Comparison of ENCODE assay signal across 11 cellular contexts in genomic region chr17:55273579-55274370, GRCh38. TPM values are rescaled to one million over a fixed set of nuclear protein-coding genes. Genes with fewer than 3 reads are reported as not detected.
DNase-seq lines count a peak whose midpoint lies in the region; ATAC-seq and TF ChIP-seq lines count a peak whose summit lies in the region.
"Had no signal": no experiment of that assay in that cellular context is flagged by ENCODE, and none has a peak within 500 bp of the region (broad histone marks: within the 10 kb centered on the region; RNA-seq: fewer than 3 reads in every experiment).

No MANE protein-coding gene starts in this region.

- H3K27me3 ChIP-seq in ovary, result no peaks in the 10 kb centered on the region
- H3K27me3 ChIP-seq in CD4-positive, alpha-beta memory T cell (ENCODE audit: insufficient read depth, low read length), result no peaks in the 10 kb centered on the region
- H3K27me3 ChIP-seq: BE2C had no signal

- intact Hi-C loops in ovary (cut with DNase I), result no loop called here
- intact Hi-C loops in activated CD8-positive, alpha-beta T cell treated with anti-CD3 and anti-CD28 coated beads for 36 hours (cut with micrococcal nuclease), result no loop called here
- intact Hi-C loops in CD4-positive, alpha-beta memory T cell (cut with micrococcal nuclease), result no loop called here

- POLR2A ChIA-PET in activated CD8-positive, alpha-beta T cell treated with anti-CD3 and anti-CD28 coated beads for 36 hours (lab: Charles Lee), result no interaction called here
- POLR2A ChIA-PET in CD4-positive, alpha-beta memory T cell (lab: Charles Lee; ENCODE audit: partially characterized antibody), result interaction anchor here (0.8 to 1.4 kb wide), 2 partner anchors 8 to 35 kb away, joined by 4 read pairs; no protein-coding TSS in a partner anchor

- peaks cover 15% of the 10 kb centered on the region for H3K36me3 Mint-ChIP-seq in T-helper 17 cell (ENCODE audit: low read depth)
- H3K36me3 Mint-ChIP-seq in activated CD8-positive, alpha-beta T cell treated with anti-CD3 and anti-CD28 coated beads for 36 hours (ENCODE audit: low read depth), result no peaks in the 10 kb centered on the region
- peaks cover 8 to 18% of the 10 kb centered on the region in 2 donors for H3K36me3 Mint-ChIP-seq in CD4-positive, alpha-beta memory T cell

- peak overlapping the region; percentile 13 to 43 for H3K27ac ChIP-seq in ovary
- H3K27ac ChIP-seq in CD4-positive, alpha-beta memory T cell (ENCODE audit: low read depth, low read length), result no peak overlapping the region

- ATAC-seq in T-helper 17 cell, result no peak
- no peak for ATAC-seq in activated CD8-positive, alpha-beta T cell treated with anti-CD3 and anti-CD28 coated beads for 36 hours
- no peak for ATAC-seq in HG02588 (IDR thresholded peaks at IDR 0.05; ENCODE audit: unreplicated experiment)

- H3K36me3 ChIP-seq in ovary, result no peaks in the 10 kb centered on the region
- H3K36me3 ChIP-seq in CD4-positive, alpha-beta memory T cell (ENCODE audit: insufficient read depth, low read length), result no peaks in the 10 kb centered on the region
- H3K36me3 ChIP-seq: BE2C had no signal

- H3K9me3 ChIP-seq in T-helper 17 cell (ENCODE audit: control insufficient read depth, low read length, poor library complexity, severe bottlenecking) (no peaks in the 10 kb centered on the region), ovary (no peaks in the 10 kb centered on the region)
- H3K9me3 ChIP-seq in CD4-positive, alpha-beta memory T cell (ENCODE audit: control insufficient read depth in 1 of 2, low read length in 2 of 2), result no peaks in the 10 kb centered on the region
- H3K9me3 ChIP-seq: BE2C had no signal

- no peak overlapping the region for H3K4me3 ChIP-seq in ovary
- no peak overlapping the region for H3K4me3 ChIP-seq in CD4-positive, alpha-beta memory T cell (ENCODE audit: low read length in 2 of 2)

- H3K27ac Mint-ChIP-seq in T-helper 17 cell, result peak overlapping the region; percentile 39
- H3K27ac Mint-ChIP-seq in activated CD8-positive, alpha-beta T cell treated with anti-CD3 and anti-CD28 coated beads for 36 hours, result no peak overlapping the region
- H3K27ac Mint-ChIP-seq in CD4-positive, alpha-beta memory T cell, result peak overlapping the region in 1 of 7 donors; percentile 51

- no peak for TF ChIP-seq POLR2A in ovary (IDR thresholded peaks at IDR 0.05)

- H3K4me3 Mint-ChIP-seq in T-helper 17 cell, result no peak overlapping the region
- no peak overlapping the region for H3K4me3 Mint-ChIP-seq in activated CD8-positive, alpha-beta T cell treated with anti-CD3 and anti-CD28 coated beads for 36 hours
- peak overlapping the region in 1 of 8 donors; percentile 37 for H3K4me3 Mint-ChIP-seq in CD4-positive, alpha-beta memory T cell
- H3K4me3 Mint-ChIP-seq: central memory CD8-positive, alpha-beta T cell had no signal

- WGBS in ovary, 3 donors, result 3 to 26% (median 21%) methylated on average over 7 of the region's 7 CpGs

- no peaks in the 10 kb centered on the region for H3K27me3 Mint-ChIP-seq in T-helper 17 cell
- peaks cover 34% of the 10 kb centered on the region for H3K27me3 Mint-ChIP-seq in activated CD8-positive, alpha-beta T cell treated with anti-CD3 and anti-CD28 coated beads for 36 hours
- H3K27me3 Mint-ChIP-seq in CD4-positive, alpha-beta memory T cell, result peaks cover 0 to 2% of the 10 kb centered on the region in 2 donors

- DNase-seq in AG20443 (ENCODE audit: low spot score), result peak; percentile 46
- DNase-seq in T-helper 17 cell, result no peak
- DNase-seq in globus pallidus (ENCODE audit: low spot score), result peak; percentile 80
- peak in 4 of 5 donors; percentile 38 to 59 (median 53) for DNase-seq in ovary
- no peak for DNase-seq in NCI-H526 treated with DMSO at 0.1 percent for 48 hours (lab: John Stamatoyannopoulos, UW)
- no peak for DNase-seq in activated CD8-positive, alpha-beta T cell treated with anti-CD3 and anti-CD28 coated beads for 36 hours
- DNase-seq in CD4-positive, alpha-beta memory T cell, result no peak
- DNase-seq: BE2C, NCI-H345 had no signal

- no peak for TF ChIP-seq EP300 in ovary (IDR thresholded peaks at IDR 0.05)

- no peaks in the 10 kb centered on the region for H3K9me3 Mint-ChIP-seq in activated CD8-positive, alpha-beta T cell treated with anti-CD3 and anti-CD28 coated beads for 36 hours
- H3K9me3 Mint-ChIP-seq in CD4-positive, alpha-beta memory T cell, result peaks cover 0 to 1% (median 0%) of the 10 kb centered on the region in 8 donors
- H3K9me3 Mint-ChIP-seq: central memory CD8-positive, alpha-beta T cell had no signal

- H3K4me1 ChIP-seq in ovary (ENCODE audit: insufficient read depth), result peaks cover 39% of the 10 kb centered on the region
- H3K4me1 ChIP-seq in CD4-positive, alpha-beta memory T cell (ENCODE audit: insufficient read depth, low read length), result no peaks in the 10 kb centered on the region

- no peak for TF ChIP-seq CTCF in ovary (IDR thresholded peaks at IDR 0.05)
- TF ChIP-seq CTCF in activated CD8-positive, alpha-beta T cell treated with anti-CD3 and anti-CD28 coated beads for 36 hours (IDR thresholded peaks at IDR 0.05), result no peak

- H3K4me1 Mint-ChIP-seq in T-helper 17 cell, result peaks cover 43% of the 10 kb centered on the region
- peaks cover 4% of the 10 kb centered on the region for H3K4me1 Mint-ChIP-seq in activated CD8-positive, alpha-beta T cell treated with anti-CD3 and anti-CD28 coated beads for 36 hours (ENCODE audit: low read depth)
- H3K4me1 Mint-ChIP-seq in CD4-positive, alpha-beta memory T cell, result peaks cover 5 to 36% (median 17%) of the 10 kb centered on the region in 4 donors
- H3K4me1 Mint-ChIP-seq: central memory CD8-positive, alpha-beta T cell had no signal

- CTCF ChIA-PET in activated CD8-positive, alpha-beta T cell treated with anti-CD3 and anti-CD28 coated beads for 36 hours (lab: Charles Lee), result no interaction called here
- CTCF ChIA-PET in CD4-positive, alpha-beta memory T cell (lab: Charles Lee; ENCODE audit: partially characterized antibody), result interaction anchor here (1.2 to 1.6 kb wide), 3 partner anchors 21 to 280 kb away, joined by 3 to 5 read pairs (median 4); no protein-coding TSS in a partner anchor

RNA-seq across cellular contexts. Expression of gene HLF, which starts 9.0 kb away (rescaled TPM):
- total RNA-seq in T-helper 17 cell, result 10 to 100 TPM; 20.2 to 22.5 TPM
- total RNA-seq in ovary, result 100 to 1,000 TPM in 1 of 7 donors, 10 to 100 TPM in 6; 38.9 to 106 (median 54.3) TPM
- 10 to 100 TPM; 28.0 to 37.9 TPM for polyA plus RNA-seq in ovary
- under 1 TPM; 0.25 to 0.72 TPM for total RNA-seq in activated CD8-positive, alpha-beta T cell treated with anti-CD3 and anti-CD28 coated beads for 36 hours
- total RNA-seq in CD4-positive, alpha-beta memory T cell, result 1 to 10 TPM; 3.5 to 3.9 TPM
- 1 to 10 TPM; 3.2 to 3.7 TPM for polyA plus RNA-seq in CD4-positive, alpha-beta memory T cell

Comparison
In these comparisons a context has a peak if more than half of its experiments do, and no peak if none do; other contexts are left out.
1. DNase-seq: peak in AG20443 (single experiment), globus pallidus (single experiment) and ovary (4 of 5); none in T-helper 17 cell (0 of 3), NCI-H526 treated with DMSO at 0.1 percent for 48 hours (single experiment), activated CD8-positive, alpha-beta T cell treated with anti-CD3 and anti-CD28 coated beads for 36 hours (single experiment) and CD4-positive, alpha-beta memory T cell (0 of 5).
2. RNA of gene HLF, which starts 9.0 kb away (total RNA-seq): 38.9 to 106 TPM in ovary and 20.2 to 22.5 TPM in T-helper 17 cell; 3.5 to 3.9 TPM in CD4-positive, alpha-beta memory T cell and 0.25 to 0.72 TPM in activated CD8-positive, alpha-beta T cell treated with anti-CD3 and anti-CD28 coated beads for 36 hours; every median in the first group is over 4 times any median in the second.